9 cellular contexts compared by ENCODE assay signal in the genomic region with DNA sequence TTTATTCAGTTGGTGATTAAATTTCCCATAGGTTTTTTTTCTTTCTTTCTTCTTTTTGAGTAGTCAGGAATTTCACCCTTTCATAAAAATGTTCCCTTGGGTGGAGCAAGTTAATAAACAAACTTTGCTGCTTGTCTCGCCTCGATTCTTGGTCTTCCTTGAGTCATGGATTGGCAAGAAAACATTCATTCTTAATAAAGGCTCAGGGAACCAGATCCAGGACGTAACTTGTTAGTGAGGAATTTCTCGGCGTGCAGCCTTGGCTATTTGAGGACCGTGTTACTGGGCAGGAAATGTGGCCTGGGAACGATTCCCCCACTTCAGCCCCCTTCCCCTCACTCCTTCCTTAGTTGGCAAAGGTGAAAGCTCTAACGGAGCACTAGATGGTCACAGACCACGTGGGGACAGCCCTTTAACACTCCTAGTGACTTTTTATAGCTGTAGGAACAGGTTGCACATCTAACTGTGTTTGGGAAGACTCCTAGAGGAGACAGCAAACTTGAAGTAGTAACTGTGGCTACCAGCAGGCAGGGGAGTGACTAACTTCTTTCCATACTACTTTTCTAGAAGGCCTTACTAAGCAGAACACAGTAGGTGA.
DNase-seq lines count a peak whose midpoint lies in the region; ATAC-seq and TF ChIP-seq lines count a peak whose summit lies in the region.
"Had no signal": no experiment of that assay in that cellular context is flagged by ENCODE, and none has a peak within 500 bp of the region (broad histone marks: within the 10 kb centered on the region; RNA-seq: fewer than 3 reads in every experiment).

No MANE protein-coding gene starts in this region.

- H3K27ac ChIP-seq in RWPE1 (peak overlapping the region; percentile 85), neural progenitor cell (no peak overlapping the region)

- no peak overlapping the region for H3K4me3 ChIP-seq in fibroblast of villous mesenchyme (ENCODE audit: low read depth, low read length)
- H3K4me3 ChIP-seq in neural progenitor cell: peak overlapping the region; percentile 98

- peak overlapping the region; percentile 60 for H3K4me3 Mint-ChIP-seq in neural progenitor cell
- H3K4me3 Mint-ChIP-seq in CD14-positive monocyte: peak overlapping the region in 1 of 2 donors; percentile 39

- peaks cover 52% of the 10 kb centered on the region for H3F3A ChIP-seq in neural progenitor cell (ENCODE audit: low read depth)

- H3K36me3 Mint-ChIP-seq in neural progenitor cell: no peaks in the 10 kb centered on the region
- peaks cover 0 to 3% of the 10 kb centered on the region in 2 donors for H3K36me3 Mint-ChIP-seq in CD14-positive monocyte

- H3K4me1 ChIP-seq in neural progenitor cell: peaks cover 37% of the 10 kb centered on the region

- H3K27ac Mint-ChIP-seq in neural progenitor cell (no peak overlapping the region), CD14-positive monocyte (no peak overlapping the region)

- in situ Hi-C loops in ACHN (cut with HindIII; ENCODE audit: low pct_ligation_motif_present, low pct_unique_long_range_greater_than_20kb, low sequenced_read_pairs): no loop called here

- H3K4me1 Mint-ChIP-seq in neural progenitor cell (peaks cover 30% of the 10 kb centered on the region), CD14-positive monocyte (peaks cover 17% of the 10 kb centered on the region)

- H3K4me2 ChIP-seq in neural progenitor cell: peak overlapping the region; percentile 99

- H2AFZ ChIP-seq in neural progenitor cell (replicated peaks): peak overlapping the region; percentile 72

- no peak overlapping the region for H3K9ac ChIP-seq in neural progenitor cell

- peaks cover 11% of the 10 kb centered on the region for H4K20me1 ChIP-seq in neural progenitor cell (ENCODE audit: low read depth)

- POLR2A ChIA-PET in RWPE1 (lab: Yijun Ruan, JAX; ENCODE audit: low non-redundant PET): no interaction called here

- H3K9me3 Mint-ChIP-seq in neural progenitor cell (no peaks in the 10 kb centered on the region), CD14-positive monocyte (peaks cover 0 to 14% (median 3%) of the 10 kb centered on the region in 7 donors)

- H3K27me3 ChIP-seq in neural progenitor cell: peaks cover 58% of the 10 kb centered on the region

- peaks cover 4% of the 10 kb centered on the region for H3K79me2 ChIP-seq in neural progenitor cell (ENCODE audit: low read depth)

- no peak for ATAC-seq in HG03039 (IDR thresholded peaks at IDR 0.05; ENCODE audit: unreplicated experiment)

- no peaks in the 10 kb centered on the region for H3K36me3 ChIP-seq in neural progenitor cell

- no peaks in the 10 kb centered on the region for H3K9me3 ChIP-seq in neural progenitor cell (ENCODE audit: low read depth)

- TF ChIP-seq CTCF in RWPE1 (conservative IDR thresholded peaks at IDR 0.05; ENCODE audit: low read depth): no peak
- no peak for TF ChIP-seq CTCF in fibroblast of villous mesenchyme (IDR thresholded peaks at IDR 0.05; ENCODE audit: insufficient read depth, low read depth, low read length)
- TF ChIP-seq CTCF in neural progenitor cell (IDR thresholded peaks at IDR 0.05): no peak
- no peak for TF ChIP-seq CTCF in CD14-positive monocyte (IDR thresholded peaks at IDR 0.05)

- intact Hi-C loops in CD14-positive monocyte (cut with micrococcal nuclease): no loop called here

- H3K27me3 Mint-ChIP-seq in neural progenitor cell (ENCODE audit: insufficient read depth, low read depth) (peaks cover 15% of the 10 kb centered on the region), CD14-positive monocyte (ENCODE audit: low read depth in 3 of 3) (peaks cover 43 to 63% (median 61%) of the 10 kb centered on the region in 3 donors)

- DNase-seq in ACHN (peak; percentile 22), RWPE1 (ENCODE audit: low spot score) (peak; percentile 42), fibroblast of villous mesenchyme (ENCODE audit: low read depth) (peak; percentile 12), neural progenitor cell (ENCODE audit: low spot score) (peak; percentile 37), CD14-positive monocyte (ENCODE audit: low spot score) (no peak), 8988T (no peak), NCI-H2196 treated with DMSO at 0.1 percent for 48 hours (lab: John Stamatoyannopoulos, UW; ENCODE audit: unreplicated experiment) (no peak)
- DNase-seq: NK-92 treated with Interleukin-12 subunit alpha and Interleukin-12 subunit beta, amount 100 ng/mL, for 24 hours had no signal

- CTCF ChIA-PET in RWPE1 (lab: Yijun Ruan, JAX): no interaction called here

Comparison
In these comparisons a context has a peak if more than half of its experiments do, and no peak if none do; other contexts are left out.
1. DNase-seq: peak in ACHN (single experiment), RWPE1 (single experiment), fibroblast of villous mesenchyme (single experiment) and neural progenitor cell (single experiment); none in CD14-positive monocyte (single experiment), 8988T (single experiment) and NCI-H2196 treated with DMSO at 0.1 percent for 48 hours (single experiment).